Comparison of ENCODE assay signal across 6 cellular contexts in the genomic region with DNA sequence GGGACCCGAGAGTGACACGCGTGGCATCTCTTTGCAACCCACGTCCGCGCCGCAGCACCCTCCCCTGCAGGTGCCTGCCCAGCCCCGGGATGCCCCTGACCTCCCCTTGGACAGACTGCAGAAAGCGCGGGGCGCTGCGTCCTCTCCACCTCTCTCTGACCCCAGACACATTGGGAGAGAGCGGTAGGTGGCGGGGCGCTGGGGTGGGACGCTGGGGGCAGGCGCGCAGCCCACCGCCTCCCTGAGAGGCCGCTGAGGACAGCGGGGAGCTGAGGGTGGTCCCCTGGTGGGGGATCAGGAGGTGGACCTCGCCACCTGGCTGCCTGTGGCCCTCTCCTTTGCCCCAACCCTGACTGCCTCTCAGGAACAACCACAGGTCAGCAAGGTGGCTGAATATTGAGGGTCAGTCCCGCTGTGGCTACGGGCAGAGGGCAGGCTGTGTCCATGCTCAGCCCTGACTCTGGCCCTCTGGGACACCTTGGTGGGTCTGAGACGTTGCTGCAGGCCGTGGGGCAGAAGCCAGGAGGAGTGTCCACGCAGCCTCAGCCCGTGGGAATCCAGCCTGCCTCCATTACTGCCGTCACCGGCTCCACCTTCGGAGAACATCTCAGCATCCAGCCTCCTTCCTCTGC. TPM values are rescaled to one million over a fixed set of nuclear protein-coding genes. Genes with fewer than 3 reads are reported as not detected.
DNase-seq lines count a peak whose midpoint lies in the region; ATAC-seq, FAIRE-seq and TF ChIP-seq lines count a peak whose summit lies in the region.

No MANE protein-coding gene starts in this region.

- peak overlapping the region; percentile 83 for H3K27ac ChIP-seq in CD4-positive, alpha-beta memory T cell (ENCODE audit: low read depth, low read length)
- H3K27ac ChIP-seq in SJSA1: peak overlapping the region; percentile 87
- peak overlapping the region; percentile 31 for H3K27ac ChIP-seq in keratinocyte (ENCODE audit: control insufficient read depth, insufficient read depth, low read length)

- no peak for FAIRE-seq in keratinocyte (lab: Jason Lieb, UNC)

- H3K36me3 ChIP-seq in CD4-positive, alpha-beta memory T cell (ENCODE audit: insufficient read depth, low read length): no peaks in the 10 kb centered on the region
- H3K36me3 ChIP-seq in SJSA1: peaks cover 45% of the 10 kb centered on the region
- peaks cover 7 to 12% of the 10 kb centered on the region in 2 experiments for H3K36me3 ChIP-seq in keratinocyte (ENCODE audit: control insufficient read depth in 2 of 2, extremely low read depth in 1 of 2, insufficient read depth in 2 of 2, low read length in 2 of 2)

- POLR2A ChIA-PET in CD4-positive, alpha-beta memory T cell (lab: Charles Lee; ENCODE audit: partially characterized antibody): interaction anchor here (1.0 to 1.8 kb wide), 7 partner anchors 16 to 341 kb away, joined by 3 to 10 read pairs (median 4); partner anchors contain the start of genes AURKAIP1, B3GALT6, MIB2 and SDF4

- peaks cover 22 to 40% (median 32%) of the 10 kb centered on the region in 4 donors for H3K4me1 Mint-ChIP-seq in CD4-positive, alpha-beta memory T cell

- H3K4me2 ChIP-seq in keratinocyte (ENCODE audit: control insufficient read depth, extremely low read depth, insufficient read depth, low read depth, low read length): peak overlapping the region; percentile 74

- peaks cover 41% of the 10 kb centered on the region for H3K79me2 ChIP-seq in keratinocyte (ENCODE audit: control insufficient read depth, insufficient read depth, low read length)

- peaks cover 5 to 19% of the 10 kb centered on the region in 2 donors for H3K36me3 Mint-ChIP-seq in CD4-positive, alpha-beta memory T cell

- ATAC-seq in HG02678 (IDR thresholded peaks at IDR 0.05; ENCODE audit: unreplicated experiment): no peak

- dilution Hi-C loops in keratinocyte (cut with MboI; ENCODE audit: extremely low pct_ligation_motif_present, low sequenced_read_pairs): no loop called here

- TF ChIP-seq CTCF in keratinocyte (optimal IDR thresholded peaks at IDR 0.05 in 1 of 3, IDR thresholded peaks at IDR 0.05 in 1 of 3, conservative IDR thresholded peaks at IDR 0.05 in 1 of 3; ENCODE audit: extremely low read depth in 1 of 3, insufficient read depth in 2 of 3, low read length in 3 of 3): no peak

- peak overlapping the region in 5 of 7 donors; percentile 36 to 53 (median 41) for H3K27ac Mint-ChIP-seq in CD4-positive, alpha-beta memory T cell

- DNase-seq in CD4-positive, alpha-beta memory T cell: peak in 1 of 5 donors; percentile 38
- DNase-seq in SJSA1 (ENCODE audit: low read depth in 1 of 2, low spot score in 2 of 2): no peak
- no peak for DNase-seq in keratinocyte (ENCODE audit: low read depth, low spot score)
- no peak for DNase-seq in HCEC 1CT
- no peak for DNase-seq in GM03348 (ENCODE audit: low spot score)

- peaks cover 19% of the 10 kb centered on the region for H4K20me1 ChIP-seq in keratinocyte (ENCODE audit: control insufficient read depth, extremely low read depth, insufficient read depth, low read length)

- intact Hi-C loops in CD4-positive, alpha-beta memory T cell (cut with micrococcal nuclease): loop anchor here (1.0 kb wide), 1 partner anchor 158 kb away; the partner anchor contains the start of gene C1orf159

- H3K9me1 ChIP-seq in keratinocyte (ENCODE audit: control insufficient read depth, extremely low read depth, insufficient read depth, low read length): peaks cover 7% of the 10 kb centered on the region

- CTCF ChIA-PET in CD4-positive, alpha-beta memory T cell (lab: Charles Lee; ENCODE audit: partially characterized antibody): interaction anchor here (1.4 kb wide), 1 partner anchor 152 kb away, joined by 3 read pairs; no protein-coding TSS in a partner anchor

- peak overlapping the region; percentile 26 to 74 (median 70) for H3K4me3 Mint-ChIP-seq in CD4-positive, alpha-beta memory T cell

- H2AFZ ChIP-seq in keratinocyte (ENCODE audit: control insufficient read depth, low read length): peak overlapping the region; percentile 76

- peak overlapping the region; percentile 63 for H3K9ac ChIP-seq in keratinocyte (ENCODE audit: control insufficient read depth, extremely low read depth, insufficient read depth, low read length)

- H3K9me3 ChIP-seq in CD4-positive, alpha-beta memory T cell (ENCODE audit: control insufficient read depth in 1 of 2, low read length in 2 of 2): no peaks in the 10 kb centered on the region
- H3K9me3 ChIP-seq in SJSA1 (replicated peaks) (no peaks in the 10 kb centered on the region; the same call in 1 of the 2 replicates), keratinocyte (ENCODE audit: control insufficient read depth, low read depth, low read length) (no peaks in the 10 kb centered on the region)

- peaks cover 42% of the 10 kb centered on the region for H3K4me1 ChIP-seq in CD4-positive, alpha-beta memory T cell (ENCODE audit: insufficient read depth, low read length)
- H3K4me1 ChIP-seq in SJSA1 (replicated peaks) (peaks cover 66% of the 10 kb centered on the region), keratinocyte (ENCODE audit: control insufficient read depth, extremely low read depth, insufficient read depth, low read length) (peaks cover 31% of the 10 kb centered on the region)

- peak overlapping the region; percentile 29 to 80 for H3K4me3 ChIP-seq in CD4-positive, alpha-beta memory T cell (ENCODE audit: low read length in 2 of 2)
- H3K4me3 ChIP-seq in SJSA1: peak overlapping the region; percentile 100
- peak overlapping the region; percentile 63 to 73 (median 64) for H3K4me3 ChIP-seq in keratinocyte (ENCODE audit: control insufficient read depth in 2 of 3, extremely low read depth in 1 of 3, insufficient read depth in 2 of 3, low read depth in 1 of 3, low read length in 3 of 3)

- no peaks in the 10 kb centered on the region for H3K27me3 ChIP-seq in CD4-positive, alpha-beta memory T cell (ENCODE audit: insufficient read depth, low read length)
- H3K27me3 ChIP-seq in SJSA1 (replicated peaks): no peaks in the 10 kb centered on the region
- no peaks in the 10 kb centered on the region for H3K27me3 ChIP-seq in keratinocyte (ENCODE audit: control insufficient read depth, extremely low read depth, insufficient read depth, low read length)

- peaks cover 0 to 1% of the 10 kb centered on the region in 2 donors for H3K27me3 Mint-ChIP-seq in CD4-positive, alpha-beta memory T cell

- no peaks in the 10 kb centered on the region for H3K9me3 Mint-ChIP-seq in CD4-positive, alpha-beta memory T cell

RNA-seq across cellular contexts. Expression of gene UBE2J2, which starts 0.8 kb away (rescaled TPM):
- total RNA-seq in CD4-positive, alpha-beta memory T cell: 10 to 100 TPM; 82.8 to 92.9 TPM
- polyA plus RNA-seq in CD4-positive, alpha-beta memory T cell: 10 to 100 TPM; 79.4 to 96.7 TPM
- total RNA-seq in SJSA1 (2014; rRNA removed; shearing (Covaris generic)): 92.1 and 96.6 TPM in 2 replicates
- polyA plus RNA-seq in keratinocyte: 18.2 to 37.3 TPM (median 27.0 TPM) in 3 replicates
- 56.0 TPM for polyA plus RNA-seq in keratinocyte (2011; ENCODE audit: low read depth)
- 30.3 and 35.2 TPM in 2 replicates for polyA plus RNA-seq in keratinocyte (2011; cell fraction: cytosol; rRNA removed)
- 31.1 and 36.6 TPM in 2 replicates for polyA plus RNA-seq in keratinocyte (2011; cell fraction: nucleus; rRNA removed)
- polyA plus RNA-seq in keratinocyte (2012; ENCODE audit: low replicate concordance): 35.9 and 38.4 TPM in 2 replicates
- polyA minus RNA-seq in keratinocyte: 4.7 to 17.3 TPM (median 10.2 TPM) in 3 replicates
- 30.3 TPM for polyA minus RNA-seq in keratinocyte (2011; cell fraction: cytosol; rRNA and poly(A)+ RNA removed)
- polyA minus RNA-seq in keratinocyte (2011; cell fraction: nucleus; rRNA and poly(A)+ RNA removed): 13.8 and 16.6 TPM in 2 replicates

RNA-seq across cellular contexts. Expression of gene SCNN1D, which starts 5.8 kb away (rescaled TPM):
- 10 to 100 TPM in 1 of 2 experiments, 1 to 10 TPM in 1; 9.6 to 11.5 TPM for total RNA-seq in CD4-positive, alpha-beta memory T cell
- polyA plus RNA-seq in CD4-positive, alpha-beta memory T cell: under 1 TPM in 1 of 2 donors, not detected in 1; 0.25 TPM
- total RNA-seq in SJSA1 (2014; rRNA removed; shearing (Covaris generic)): 0.53 and 1.5 TPM in 2 replicates
- 0.08 to 0.32 TPM (median 0.16 TPM) in 3 replicates for polyA plus RNA-seq in keratinocyte
- 0.16 TPM for polyA plus RNA-seq in keratinocyte (2011; ENCODE audit: low read depth)
- polyA plus RNA-seq in keratinocyte (2011; cell fraction: cytosol; rRNA removed): 0.04 and 0.05 TPM in 2 replicates
- polyA plus RNA-seq in keratinocyte (2011; cell fraction: nucleus; rRNA removed): 0.94 and 1.3 TPM in 2 replicates
- polyA plus RNA-seq in keratinocyte (2012; ENCODE audit: low replicate concordance): 0.44 and 0.93 TPM in 2 replicates
- not detected in 3 replicates for polyA minus RNA-seq in keratinocyte
- not detected for polyA minus RNA-seq in keratinocyte (2011; cell fraction: cytosol; rRNA and poly(A)+ RNA removed)
- 0.32 and 0.39 TPM in 2 replicates for polyA minus RNA-seq in keratinocyte (2011; cell fraction: nucleus; rRNA and poly(A)+ RNA removed)

RNA-seq across cellular contexts. Expression of gene C1QTNF12, which starts 27.9 kb away (rescaled TPM):
- total RNA-seq in CD4-positive, alpha-beta memory T cell: 1 to 10 TPM; 2.4 to 3.3 TPM
- polyA plus RNA-seq in CD4-positive, alpha-beta memory T cell: under 1 TPM in 1 of 2 donors, not detected in 1; 0.31 TPM
- 0.25 and 1.8 TPM in 2 replicates for total RNA-seq in SJSA1 (2014; rRNA removed; shearing (Covaris generic))
- polyA plus RNA-seq in keratinocyte: 0.15 to 0.46 TPM (median 0.18 TPM) in 3 replicates
- not detected for polyA plus RNA-seq in keratinocyte (2011; ENCODE audit: low read depth)
- polyA plus RNA-seq in keratinocyte (2011; cell fraction: cytosol; rRNA removed): 0.14 TPM in 1 of 2 replicates, not detected in the other
- 1.1 and 1.2 TPM in 2 replicates for polyA plus RNA-seq in keratinocyte (2011; cell fraction: nucleus; rRNA removed)
- 0.26 and 1.9 TPM in 2 replicates for polyA plus RNA-seq in keratinocyte (2012; ENCODE audit: low replicate concordance)
- not detected in 3 replicates for polyA minus RNA-seq in keratinocyte
- not detected for polyA minus RNA-seq in keratinocyte (2011; cell fraction: cytosol; rRNA and poly(A)+ RNA removed)
- not detected in 2 replicates for polyA minus RNA-seq in keratinocyte (2011; cell fraction: nucleus; rRNA and poly(A)+ RNA removed)

RNA-seq across cellular contexts. Expression of gene ACAP3, which starts 33.3 kb away (rescaled TPM):
- 10 to 100 TPM; 59.7 to 65.6 TPM for total RNA-seq in CD4-positive, alpha-beta memory T cell
- polyA plus RNA-seq in CD4-positive, alpha-beta memory T cell: 1 to 10 TPM; 5.4 to 6.9 TPM
- 41.1 and 44.8 TPM in 2 replicates for total RNA-seq in SJSA1 (2014; rRNA removed; shearing (Covaris generic))
- 13.4 to 45.8 TPM (median 17.4 TPM) in 3 replicates for polyA plus RNA-seq in keratinocyte
- 11.6 TPM for polyA plus RNA-seq in keratinocyte (2011; ENCODE audit: low read depth)
- polyA plus RNA-seq in keratinocyte (2011; cell fraction: cytosol; rRNA removed): 6.8 and 11.9 TPM in 2 replicates
- 114 and 161 TPM in 2 replicates for polyA plus RNA-seq in keratinocyte (2011; cell fraction: nucleus; rRNA removed)
- 23.3 TPM in 2 replicates for polyA plus RNA-seq in keratinocyte (2012; ENCODE audit: low replicate concordance)
- polyA minus RNA-seq in keratinocyte: 19.9 to 32.3 TPM (median 29.2 TPM) in 3 replicates
- 55.4 TPM for polyA minus RNA-seq in keratinocyte (2011; cell fraction: cytosol; rRNA and poly(A)+ RNA removed)
- polyA minus RNA-seq in keratinocyte (2011; cell fraction: nucleus; rRNA and poly(A)+ RNA removed): 47.2 and 52.3 TPM in 2 replicates

RNA-seq across cellular contexts. Expression of gene PUSL1, which starts 34.0 kb away (rescaled TPM):
- 10 to 100 TPM; 24.1 to 27.9 TPM for total RNA-seq in CD4-positive, alpha-beta memory T cell
- polyA plus RNA-seq in CD4-positive, alpha-beta memory T cell: 10 to 100 TPM; 15.4 to 16.7 TPM
- 27.3 and 35.1 TPM in 2 replicates for total RNA-seq in SJSA1 (2014; rRNA removed; shearing (Covaris generic))
- polyA plus RNA-seq in keratinocyte: 11.4 to 20.5 TPM (median 14.9 TPM) in 3 replicates
- 2.0 TPM for polyA plus RNA-seq in keratinocyte (2011; ENCODE audit: low read depth)
- 8.6 and 26.5 TPM in 2 replicates for polyA plus RNA-seq in keratinocyte (2011; cell fraction: cytosol; rRNA removed)
- polyA plus RNA-seq in keratinocyte (2011; cell fraction: nucleus; rRNA removed): 12.2 and 16.8 TPM in 2 replicates
- polyA plus RNA-seq in keratinocyte (2012; ENCODE audit: low replicate concordance): 9.1 and 19.4 TPM in 2 replicates
- polyA minus RNA-seq in keratinocyte: 3.8 to 11.5 TPM (median 4.9 TPM) in 3 replicates
- polyA minus RNA-seq in keratinocyte (2011; cell fraction: cytosol; rRNA and poly(A)+ RNA removed): 22.4 TPM
- polyA minus RNA-seq in keratinocyte (2011; cell fraction: nucleus; rRNA and poly(A)+ RNA removed): 7.5 and 17.3 TPM in 2 replicates

Comparison
In these comparisons a context has a peak if more than half of its experiments do, and no peak if none do; other contexts are left out.
1. H3K27ac ChIP-seq: peak in every context shown above with its lines; median percentile 87 in SJSA1; 83 in CD4-positive, alpha-beta memory T cell; 31 in keratinocyte.